8 cellular contexts compared by ENCODE assay signal in the genomic region with DNA sequence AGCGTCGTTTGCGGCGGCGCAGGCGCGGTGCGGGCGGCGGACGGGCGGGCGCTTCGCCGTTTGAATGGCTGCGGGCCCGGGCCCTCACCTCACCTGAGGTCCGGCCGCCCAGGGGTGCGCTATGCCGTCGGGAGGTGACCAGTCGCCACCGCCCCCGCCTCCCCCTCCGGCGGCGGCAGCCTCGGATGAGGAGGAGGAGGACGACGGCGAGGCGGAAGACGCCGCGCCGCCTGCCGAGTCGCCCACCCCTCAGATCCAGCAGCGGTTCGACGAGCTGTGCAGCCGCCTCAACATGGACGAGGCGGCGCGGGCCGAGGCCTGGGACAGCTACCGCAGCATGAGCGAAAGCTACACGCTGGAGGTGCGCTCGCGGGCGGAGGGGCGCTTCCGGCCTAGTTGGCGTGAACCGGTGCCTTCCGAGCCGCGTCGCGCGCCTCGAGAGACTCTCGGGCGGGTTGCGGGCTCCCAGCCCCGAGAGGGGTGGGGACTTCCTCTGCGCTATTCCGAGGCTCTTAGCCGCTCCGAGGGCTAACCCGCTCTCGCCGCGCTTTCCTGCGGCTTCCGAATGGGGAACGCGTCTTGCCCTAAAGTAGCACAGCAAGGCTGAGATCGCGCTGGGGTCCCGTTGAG. TPM values are rescaled to one million over a fixed set of nuclear protein-coding genes. Genes with fewer than 3 reads are reported as not detected.
DNase-seq lines count a peak whose midpoint lies in the region; ATAC-seq and TF ChIP-seq lines count a peak whose summit lies in the region.

A gene with protein sequence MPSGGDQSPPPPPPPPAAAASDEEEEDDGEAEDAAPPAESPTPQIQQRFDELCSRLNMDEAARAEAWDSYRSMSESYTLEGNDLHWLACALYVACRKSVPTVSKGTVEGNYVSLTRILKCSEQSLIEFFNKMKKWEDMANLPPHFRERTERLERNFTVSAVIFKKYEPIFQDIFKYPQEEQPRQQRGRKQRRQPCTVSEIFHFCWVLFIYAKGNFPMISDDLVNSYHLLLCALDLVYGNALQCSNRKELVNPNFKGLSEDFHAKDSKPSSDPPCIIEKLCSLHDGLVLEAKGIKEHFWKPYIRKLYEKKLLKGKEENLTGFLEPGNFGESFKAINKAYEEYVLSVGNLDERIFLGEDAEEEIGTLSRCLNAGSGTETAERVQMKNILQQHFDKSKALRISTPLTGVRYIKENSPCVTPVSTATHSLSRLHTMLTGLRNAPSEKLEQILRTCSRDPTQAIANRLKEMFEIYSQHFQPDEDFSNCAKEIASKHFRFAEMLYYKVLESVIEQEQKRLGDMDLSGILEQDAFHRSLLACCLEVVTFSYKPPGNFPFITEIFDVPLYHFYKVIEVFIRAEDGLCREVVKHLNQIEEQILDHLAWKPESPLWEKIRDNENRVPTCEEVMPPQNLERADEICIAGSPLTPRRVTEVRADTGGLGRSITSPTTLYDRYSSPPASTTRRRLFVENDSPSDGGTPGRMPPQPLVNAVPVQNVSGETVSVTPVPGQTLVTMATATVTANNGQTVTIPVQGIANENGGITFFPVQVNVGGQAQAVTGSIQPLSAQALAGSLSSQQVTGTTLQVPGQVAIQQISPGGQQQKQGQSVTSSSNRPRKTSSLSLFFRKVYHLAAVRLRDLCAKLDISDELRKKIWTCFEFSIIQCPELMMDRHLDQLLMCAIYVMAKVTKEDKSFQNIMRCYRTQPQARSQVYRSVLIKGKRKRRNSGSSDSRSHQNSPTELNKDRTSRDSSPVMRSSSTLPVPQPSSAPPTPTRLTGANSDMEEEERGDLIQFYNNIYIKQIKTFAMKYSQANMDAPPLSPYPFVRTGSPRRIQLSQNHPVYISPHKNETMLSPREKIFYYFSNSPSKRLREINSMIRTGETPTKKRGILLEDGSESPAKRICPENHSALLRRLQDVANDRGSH (plus strand): TSS at position 36 of the 630 bp plus-strand sequence. CDS start 86 bp downstream, at position 122.

- no peaks in the 10 kb centered on the region for H3K36me3 ChIP-seq in ectodermal cell (ENCODE audit: control insufficient read depth, insufficient read depth, low read length)

- peak within 1 kb of the TSS; percentile 99 for H3K4me3 Mint-ChIP-seq in activated CD8-positive, alpha-beta T cell treated with anti-CD3 and anti-CD28 coated beads for 36 hours
- peak within 1 kb of the TSS; percentile 97 for H3K4me3 Mint-ChIP-seq in memory B cell

- DNase-seq in ACHN (peak; percentile 64), NCI-H460 (ENCODE audit: extremely low read depth, low read depth) (peak; percentile 68), memory B cell (ENCODE audit: low spot score in 2 of 2) (peak; percentile 75 to 77)
- peak; percentile 78 for DNase-seq in activated CD8-positive, alpha-beta T cell treated with anti-CD3 and anti-CD28 coated beads for 36 hours
- DNase-seq in stimulated activated CD8-positive, alpha-beta memory T cell treated with anti-CD3 and anti-CD28 coated beads, Interleukin-15, amount 100 ng/mL, for 1 hour (ENCODE audit: low read depth): peak; percentile 22

- H3K4me1 Mint-ChIP-seq in activated CD8-positive, alpha-beta T cell treated with anti-CD3 and anti-CD28 coated beads for 36 hours (ENCODE audit: low read depth): peaks cover 33% of the 10 kb centered on the region
- H3K4me1 Mint-ChIP-seq in memory B cell: no peaks in the 10 kb centered on the region

- H3K27me3 ChIP-seq in ectodermal cell (ENCODE audit: control insufficient read depth, insufficient read depth, low read length, poor library complexity, severe bottlenecking): no peaks in the 10 kb centered on the region

- H3K27ac Mint-ChIP-seq in activated CD8-positive, alpha-beta T cell treated with anti-CD3 and anti-CD28 coated beads for 36 hours: peak within 1 kb of the TSS; percentile 97
- H3K27ac Mint-ChIP-seq in memory B cell: peak within 1 kb of the TSS; percentile 95

- intact Hi-C loops in activated CD8-positive, alpha-beta T cell treated with anti-CD3 and anti-CD28 coated beads for 36 hours (cut with micrococcal nuclease): loop anchor here (2.0 to 10.0 kb wide), 2 partner anchors 60 to 68 kb away; a partner anchor contains a TSS

- ATAC-seq in GM18520 (IDR thresholded peaks at IDR 0.05; ENCODE audit: unreplicated experiment) (peak; percentile 66), HG03039 (IDR thresholded peaks at IDR 0.05; ENCODE audit: unreplicated experiment) (peak; percentile 78), memory B cell (ENCODE audit: low read depth) (peak; percentile 69)
- peak; percentile 81 for ATAC-seq in activated CD8-positive, alpha-beta T cell treated with anti-CD3 and anti-CD28 coated beads for 36 hours

- peaks cover 5% of the 10 kb centered on the region for H3K4me1 ChIP-seq in ectodermal cell (ENCODE audit: control insufficient read depth, insufficient read depth, low read length)

- TF ChIP-seq CTCF in activated CD8-positive, alpha-beta T cell treated with anti-CD3 and anti-CD28 coated beads for 36 hours (IDR thresholded peaks at IDR 0.05): no peak

- no peaks in the 10 kb centered on the region for H3K9me3 ChIP-seq in ectodermal cell (ENCODE audit: control insufficient read depth, low read length)

- peaks cover under 1% of the 10 kb centered on the region for H3K9me3 Mint-ChIP-seq in activated CD8-positive, alpha-beta T cell treated with anti-CD3 and anti-CD28 coated beads for 36 hours
- H3K9me3 Mint-ChIP-seq in memory B cell: no peaks in the 10 kb centered on the region

- 0% methylated on average over 85 of the region's 85 CpGs for WGBS in ectodermal cell, 2 experiments

- H3K27me3 Mint-ChIP-seq in activated CD8-positive, alpha-beta T cell treated with anti-CD3 and anti-CD28 coated beads for 36 hours: no peaks in the 10 kb centered on the region
- peaks cover 2% of the 10 kb centered on the region for H3K27me3 Mint-ChIP-seq in memory B cell

- CTCF ChIA-PET in activated CD8-positive, alpha-beta T cell treated with anti-CD3 and anti-CD28 coated beads for 36 hours (lab: Charles Lee): interaction anchor here (1.0 to 4.8 kb wide), 6 partner anchors 12 to 70 kb away, joined by 3 to 29 read pairs (median 3); a partner anchor contains a TSS

- POLR2A ChIA-PET in activated CD8-positive, alpha-beta T cell treated with anti-CD3 and anti-CD28 coated beads for 36 hours (lab: Charles Lee): interaction anchor here (0.6 to 3.6 kb wide), 9 partner anchors 10 to 101 kb away, joined by 3 to 26 read pairs (median 3); a partner anchor contains a TSS

- H3K27ac ChIP-seq in ectodermal cell (ENCODE audit: insufficient read depth, low read depth, low read length, poor library complexity, severe bottlenecking): peak within 1 kb of the TSS; percentile 62

- H3K4me3 ChIP-seq in ectodermal cell (ENCODE audit: insufficient read depth, low read depth, low read length): peak within 1 kb of the TSS; percentile 97

- in situ Hi-C loops in ACHN (cut with HindIII; ENCODE audit: low pct_ligation_motif_present, low pct_unique_long_range_greater_than_20kb, low sequenced_read_pairs): no loop called here

- peaks cover 8% of the 10 kb centered on the region for H3K36me3 Mint-ChIP-seq in activated CD8-positive, alpha-beta T cell treated with anti-CD3 and anti-CD28 coated beads for 36 hours (ENCODE audit: low read depth)
- H3K36me3 Mint-ChIP-seq in memory B cell: peaks cover 2% of the 10 kb centered on the region

RNA-seq across cellular contexts. Expression of the gene that starts here (rescaled TPM):
- total RNA-seq in NCI-H460 (2014; rRNA removed; shearing (Covaris generic)): 36.5 and 40.2 TPM in 2 replicates
- polyA plus RNA-seq in NCI-H460 (2014; cell fraction: nucleus; rRNA removed): 73.3 and 124 TPM in 2 replicates
- total RNA-seq in activated CD8-positive, alpha-beta T cell treated with anti-CD3 and anti-CD28 coated beads for 36 hours: 10 to 100 TPM; 67.2 to 73.5 TPM
- 40.7 TPM for polyA plus RNA-seq in ectodermal cell (2013, experiment 1 of 4)
- 41.3 TPM for polyA plus RNA-seq in ectodermal cell (2013, experiment 2 of 4)
- 32.0 TPM for polyA plus RNA-seq in ectodermal cell (2013, experiment 3 of 4)
- 34.7 TPM for polyA plus RNA-seq in ectodermal cell (2013, experiment 4 of 4)

Comparison
In these comparisons a context has a peak if more than half of its experiments do, and no peak if none do; other contexts are left out.
1. Peak in every context shown above with its lines: DNase-seq, ATAC-seq, H3K4me3 ChIP-seq and H3K27ac ChIP-seq.
2. DNase-seq: peak in every context shown above with its lines; median percentile 78 in activated CD8-positive, alpha-beta T cell treated with anti-CD3 and anti-CD28 coated beads for 36 hours; 76 in memory B cell; 68 in NCI-H460; 64 in ACHN; 22 in stimulated activated CD8-positive, alpha-beta memory T cell treated with anti-CD3 and anti-CD28 coated beads, Interleukin-15, amount 100 ng/mL, for 1 hour.